Comparison of ENCODE assay signal across 8 cellular contexts in the genomic region with DNA sequence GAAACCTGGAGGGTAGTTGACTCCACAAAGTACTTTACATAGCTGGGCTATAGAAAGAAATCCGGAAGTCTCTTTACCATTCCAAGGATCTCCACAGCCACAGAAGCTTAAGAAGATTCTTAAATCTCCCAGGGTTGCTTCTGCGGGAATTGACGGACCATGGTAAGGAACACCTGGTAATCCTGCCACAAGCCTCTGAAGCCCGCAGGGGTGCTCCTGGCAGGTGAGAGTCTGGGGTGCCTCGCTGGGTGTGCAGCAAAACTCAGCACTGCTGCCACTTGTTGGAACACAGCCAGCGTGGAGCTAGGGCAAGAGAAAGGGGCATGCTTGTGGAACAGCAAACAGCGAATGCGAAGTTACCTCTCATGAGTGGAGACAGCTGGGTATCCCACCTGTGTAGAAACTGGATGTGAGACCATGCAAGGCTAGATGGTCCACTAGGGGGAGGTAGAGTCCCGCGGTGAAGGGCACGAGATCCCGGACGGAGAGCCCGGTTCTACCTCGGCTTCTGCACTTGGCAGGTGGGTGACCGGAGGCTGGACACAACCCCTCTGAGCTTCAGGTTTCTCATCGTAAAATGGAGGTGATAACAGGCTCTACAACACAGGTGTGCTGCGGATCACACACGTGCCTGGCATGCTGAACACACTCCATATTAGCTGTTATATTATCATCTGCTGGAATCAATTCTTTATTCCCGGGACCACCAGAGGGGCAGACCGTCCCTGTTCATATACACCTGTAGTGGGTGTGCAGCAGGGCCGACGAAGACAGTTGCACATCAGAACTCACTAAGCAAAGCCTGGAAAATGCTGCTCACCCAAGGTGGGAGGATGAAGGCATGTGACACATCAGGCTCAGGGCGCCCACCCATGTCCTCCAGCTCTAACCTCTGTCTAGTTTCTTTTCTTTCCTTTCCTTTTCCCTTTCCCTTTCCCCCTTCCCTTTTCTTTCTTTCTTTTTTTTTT. TPM values are rescaled to one million over a fixed set of nuclear protein-coding genes. Genes with fewer than 3 reads are reported as not detected.
DNase-seq lines count a peak whose midpoint lies in the region; ATAC-seq and TF ChIP-seq lines count a peak whose summit lies in the region.

No MANE protein-coding gene starts in this region.

- peak; percentile 86 for TF ChIP-seq CTCF in endothelial cell (IDR thresholded peaks at IDR 0.05; ENCODE audit: unreplicated experiment)

- H3K27ac Mint-ChIP-seq in endothelial cell (ENCODE audit: unreplicated experiment): no peak overlapping the region

- peaks cover 3% of the 10 kb centered on the region for H3K4me1 Mint-ChIP-seq in endothelial cell (ENCODE audit: unreplicated experiment)

- no peaks in the 10 kb centered on the region for H3K9me3 Mint-ChIP-seq in endothelial cell (ENCODE audit: unreplicated experiment)

- ATAC-seq in GM19324 (IDR thresholded peaks at IDR 0.05; ENCODE audit: low FRiP score, unreplicated experiment): peak; percentile 60
- peak; percentile 82 for ATAC-seq in HG03442 (IDR thresholded peaks at IDR 0.05; ENCODE audit: unreplicated experiment)

- peak in 12 of 14 donors; percentile 5 to 57 (median 26) for DNase-seq in C1 segment of cervical spinal cord (lab: John Stamatoyannopoulos, UW)
- DNase-seq in NCI-H82 treated with DMSO at 0.1 percent for 48 hours (lab: John Stamatoyannopoulos, UW; ENCODE audit: unreplicated experiment): peak; percentile 67
- DNase-seq in activated CD8-positive, alpha-beta memory T cell treated with anti-CD3 and anti-CD28 coated beads for 48 hours (ENCODE audit: low read depth in 2 of 3, low spot score in 2 of 3): peak; percentile 35 to 65 (median 51)
- DNase-seq in endothelial cell (ENCODE audit: low spot score): peak; percentile 77
- DNase-seq in myocyte (ENCODE audit: low read depth): peak; percentile 67
- DNase-seq in stimulated activated CD8-positive, alpha-beta memory T cell treated with anti-CD3 and anti-CD28 coated beads, Interleukin-7, amount 100 ng/mL, for 24 hours (ENCODE audit: low read depth): peak; percentile 51

- peaks cover 5% of the 10 kb centered on the region for H3K27me3 Mint-ChIP-seq in endothelial cell (ENCODE audit: unreplicated experiment)

- peaks cover 6% of the 10 kb centered on the region for H3K36me3 Mint-ChIP-seq in endothelial cell (ENCODE audit: low read depth, unreplicated experiment)

- no peak overlapping the region for H3K4me3 Mint-ChIP-seq in endothelial cell (ENCODE audit: unreplicated experiment)

RNA-seq across cellular contexts. Expression of a gene that starts 24.1 kb away (rescaled TPM):
- total RNA-seq in endothelial cell (ENCODE audit: unreplicated experiment): 58.6 TPM
- total RNA-seq in myocyte: 77.2 and 82.3 TPM in 2 replicates
- 123 TPM for polyA plus RNA-seq in myocyte (2012)

Comparison
In these comparisons a context has a peak if more than half of its experiments do, and no peak if none do; other contexts are left out.
1. Peak in every context shown above with its lines: DNase-seq and ATAC-seq.
2. DNase-seq: peak in every context shown above with its lines; median percentile 77 in endothelial cell; 67 in NCI-H82 treated with DMSO at 0.1 percent for 48 hours; 67 in myocyte; 51 in activated CD8-positive, alpha-beta memory T cell treated with anti-CD3 and anti-CD28 coated beads for 48 hours; 51 in stimulated activated CD8-positive, alpha-beta memory T cell treated with anti-CD3 and anti-CD28 coated beads, Interleukin-7, amount 100 ng/mL, for 24 hours; 26 in C1 segment of cervical spinal cord.